Comparison of ENCODE assay signal across 8 cellular contexts in the genomic region with DNA sequence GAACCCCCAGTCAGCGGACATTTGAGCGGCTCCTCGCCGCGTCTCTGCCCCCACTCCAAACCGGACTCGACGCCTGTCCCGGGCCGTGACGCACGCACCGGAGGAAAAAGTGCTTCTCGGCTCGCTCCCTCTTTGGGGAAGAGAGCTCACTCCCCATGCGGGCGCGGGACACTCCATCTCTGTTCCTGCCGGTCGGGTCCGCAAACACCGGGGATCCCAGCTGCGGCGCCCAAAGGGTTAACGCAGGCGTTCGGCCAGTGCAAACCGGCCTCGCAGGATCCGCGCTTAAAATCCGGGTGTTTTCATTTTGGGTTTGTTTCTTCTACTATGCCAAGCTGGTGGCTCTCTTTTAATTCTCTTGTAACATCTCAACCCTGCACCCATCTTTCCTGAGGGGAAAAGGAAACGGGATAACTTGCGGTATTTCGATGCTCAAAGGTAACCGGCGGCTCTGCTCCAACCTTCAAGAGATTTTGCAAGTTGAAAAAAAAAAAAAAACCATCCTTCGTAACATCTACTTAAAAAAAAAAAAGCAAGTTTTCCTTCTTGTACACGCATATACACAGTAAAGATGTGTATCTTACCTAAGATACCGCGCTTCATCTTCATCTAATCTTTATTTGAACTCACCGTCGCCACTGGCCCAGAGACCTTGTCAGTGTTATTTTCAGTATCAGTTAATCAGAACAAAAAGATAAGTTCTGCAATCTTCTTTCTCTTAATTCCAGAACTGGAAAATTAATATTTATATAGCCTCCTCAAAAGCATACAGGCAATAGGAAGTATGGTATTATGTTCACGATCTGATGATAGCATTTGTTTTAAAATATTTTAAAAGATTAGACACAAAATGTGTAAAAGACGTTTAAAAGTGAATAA. TPM values are rescaled to one million over a fixed set of nuclear protein-coding genes. Genes with fewer than 3 reads are reported as not detected.
DNase-seq lines count a peak whose midpoint lies in the region; ATAC-seq and TF ChIP-seq lines count a peak whose summit lies in the region.

No MANE protein-coding gene starts in this region.

- no peak for TF ChIP-seq CTCF in DOHH2 (IDR thresholded peaks at IDR 0.05; ENCODE audit: low read depth, low read length, poor library complexity, severe bottlenecking)
- TF ChIP-seq CTCF in H9 (conservative IDR thresholded peaks at IDR 0.05): no peak

- H3K4me1 Mint-ChIP-seq in H9: peaks cover 16 to 18% of the 10 kb centered on the region in 2 experiments

- H3K79me2 ChIP-seq in DOHH2 (ENCODE audit: control insufficient read depth, low read length) (peaks cover 44% of the 10 kb centered on the region), H9 (ENCODE audit: insufficient read depth, low read length) (no peaks in the 10 kb centered on the region)

- no CpG with 5 or more reads among the region's 45 CpGs for WGBS in H9 (ENCODE audit: extremely low coverage, insufficient read length, low lambda C conversion rate)

- H4K5ac ChIP-seq in H9 (ENCODE audit: insufficient read length, low read depth, low read length): no peak overlapping the region

- no peak for ATAC-seq in left lobe of liver

- no peak overlapping the region for H2BK120ac ChIP-seq in H9 (ENCODE audit: low read depth, low read length, poor library complexity, severe bottlenecking)

- no peaks in the 10 kb centered on the region for H3F3A ChIP-seq in DOHH2 (ENCODE audit: control insufficient read depth, insufficient read depth)

- peaks cover 18% of the 10 kb centered on the region for H4K20me1 ChIP-seq in DOHH2 (ENCODE audit: control insufficient read depth, insufficient read depth, low read depth, low read length)
- H4K20me1 ChIP-seq in H9 (ENCODE audit: control insufficient read depth, insufficient read depth, insufficient read length): no peaks in the 10 kb centered on the region

- no peak overlapping the region for H2BK5ac ChIP-seq in H9 (ENCODE audit: insufficient read length, low read length)

- H4K91ac ChIP-seq in H9 (ENCODE audit: insufficient read length, low read depth, low read length): no peak overlapping the region

- no peak overlapping the region for H2BK20ac ChIP-seq in H9 (ENCODE audit: low read depth, low read length, poor library complexity, severe bottlenecking)

- peak overlapping the region; percentile 78 for H3K9ac ChIP-seq in H9 (ENCODE audit: extremely low read depth, insufficient read length, low read length)

- no peaks in the 10 kb centered on the region for H3K27me3 ChIP-seq in DOHH2 (ENCODE audit: control insufficient read depth, low read length)
- H3K27me3 ChIP-seq in H9 (ENCODE audit: insufficient read depth, low read length): peaks cover 10% of the 10 kb centered on the region; the same call in 1 of the 2 replicates

- peak overlapping the region in 2 of 3 experiments; percentile 85 to 89; a peak in 3 of 7 replicates for H3K27ac Mint-ChIP-seq in H9

- no peak overlapping the region for H2AK5ac ChIP-seq in H9 (ENCODE audit: insufficient read length, low read length)

- no peak overlapping the region for H3K56ac ChIP-seq in H9 (ENCODE audit: insufficient read length, low read depth, low read length)

- H3K9me3 ChIP-seq in DOHH2 (ENCODE audit: control insufficient read depth, insufficient read depth, low read length) (peaks cover 6% of the 10 kb centered on the region; the same call in 1 of the 2 replicates), H9 (ENCODE audit: control insufficient read depth, low read depth, low read length) (no peaks in the 10 kb centered on the region)

- H2BK12ac ChIP-seq in H9 (ENCODE audit: insufficient read length, low read depth, low read length): no peak overlapping the region

- H3K27ac ChIP-seq in DOHH2 (ENCODE audit: low read depth, low read length): peak overlapping the region; percentile 84
- no peak overlapping the region for H3K27ac ChIP-seq in H9 (ENCODE audit: insufficient read length, low read depth, low read length)

- peaks cover 3 to 18% (median 8%) of the 10 kb centered on the region in 3 experiments; a peak in 5 of 7 replicates for H3K36me3 Mint-ChIP-seq in H9 (ENCODE audit: insufficient read depth in 1 of 3, low read depth in 3 of 3)

- H3K4me1 ChIP-seq in DOHH2 (ENCODE audit: control insufficient read depth, low read length) (peaks cover 23% of the 10 kb centered on the region), H9 (ENCODE audit: insufficient read depth, low read length) (no peaks in the 10 kb centered on the region)

- no peak overlapping the region for H4K8ac ChIP-seq in H9 (replicated peaks; ENCODE audit: insufficient read length, low read depth, low read length)

- H3K14ac ChIP-seq in H9 (ENCODE audit: insufficient read depth, low read length): peak overlapping the region; percentile 91; the same call in 1 of the 2 replicates

- peaks cover 24% of the 10 kb centered on the region for H3K36me3 ChIP-seq in DOHH2 (ENCODE audit: control insufficient read depth, low read length)

- H3K18ac ChIP-seq in H9 (ENCODE audit: insufficient read length, low read depth, low read length): peak overlapping the region; percentile 89

- no peaks in the 10 kb centered on the region for H3K9me2 ChIP-seq in DOHH2 (replicated peaks; ENCODE audit: control insufficient read depth, low read length)

- H3K23ac ChIP-seq in H9 (ENCODE audit: insufficient read length, low read depth, low read length): no peak overlapping the region

- H3K4ac ChIP-seq in H9 (ENCODE audit: low read depth, low read length): no peak overlapping the region

- peak overlapping the region; percentile 97 for H3K4me3 ChIP-seq in DOHH2 (ENCODE audit: low read length)

- H2AFZ ChIP-seq in H9 (ENCODE audit: low read length): no peak overlapping the region

- H3K23me2 ChIP-seq in H9 (ENCODE audit: insufficient read length, low read depth, low read length, poor library complexity, severe bottlenecking): peaks cover 15% of the 10 kb centered on the region

- H3K9me3 Mint-ChIP-seq in H9: peaks cover 15 to 16% of the 10 kb centered on the region in 2 experiments; a peak in 4 of 5 replicates

- H3T11ph ChIP-seq in H9 (ENCODE audit: low read length): no peak overlapping the region

- H2BK15ac ChIP-seq in H9 (ENCODE audit: low read depth, low read length): no peak overlapping the region; the same call in 1 of the 2 replicates

- DNase-seq in H9 (peak; percentile 74), RPMI8226 (peak; percentile 35), cerebellar cortex (ENCODE audit: low spot score) (peak; percentile 57), left lobe of liver (ENCODE audit: low spot score) (peak; percentile 71), 8988T (no peak), D341Med (ENCODE audit: low spot score) (no peak)
- DNase-seq in stimulated activated CD4-positive, alpha-beta T cell treated with anti-CD3 and anti-CD28 coated beads, Interleukin-4, amount 100 ng/mL, for 24 hours: peak; percentile 36

- H3K4me2 ChIP-seq in DOHH2 (ENCODE audit: low read length) (peak overlapping the region; percentile 86), H9 (ENCODE audit: insufficient read depth, insufficient read length, low read length) (peak overlapping the region; percentile 70)

- H3K4me3 Mint-ChIP-seq in H9: peak overlapping the region; percentile 82 to 86

- peaks cover 54% of the 10 kb centered on the region for H3K27me3 Mint-ChIP-seq in H9 (ENCODE audit: low read depth)

- no peaks in the 10 kb centered on the region for H3K79me1 ChIP-seq in H9 (ENCODE audit: insufficient read depth, low read depth, low read length, poor library complexity, severe bottlenecking)

RNA-seq across cellular contexts. Expression of a gene that starts 1.6 kb away (rescaled TPM):
- total RNA-seq in H9 (2021) (20.6 and 23.4 TPM in 2 replicates), left lobe of liver (12.3 TPM)

Comparison
In these comparisons a context has a peak if more than half of its experiments do, and no peak if none do; other contexts are left out.
1. DNase-seq: peak in H9 (single experiment), RPMI8226 (single experiment), cerebellar cortex (single experiment), left lobe of liver (single experiment) and stimulated activated CD4-positive, alpha-beta T cell treated with anti-CD3 and anti-CD28 coated beads, Interleukin-4, amount 100 ng/mL, for 24 hours (single experiment); none in 8988T (single experiment) and D341Med (single experiment).